In genomic region chr12:114447274-114447716, GRCh38 we compare ENCODE assay signal across 28 cellular contexts. TPM values are rescaled to one million over a fixed set of nuclear protein-coding genes. Genes with fewer than 3 reads are reported as not detected.
DNase-seq lines count a peak whose midpoint lies in the region; ATAC-seq and TF ChIP-seq lines count a peak whose summit lies in the region.
"Had no signal": no experiment of that assay in that cellular context is flagged by ENCODE, and none has a peak within 500 bp of the region (broad histone marks: within the 10 kb centered on the region; RNA-seq: fewer than 3 reads in every experiment).

No MANE protein-coding gene starts in this region.

- H3K9ac ChIP-seq in SK-N-SH, result no peak overlapping the region
- no peak overlapping the region for H3K9ac ChIP-seq in iPS-15b (ENCODE audit: low read depth, low read length)

- H3K4me3 ChIP-seq in SK-N-SH (ENCODE audit: low read depth in 2 of 2, low read length in 1 of 2), result no peak overlapping the region
- H3K4me3 ChIP-seq in esophagus muscularis mucosa, result peak overlapping the region; percentile 29 to 40 (median 34)
- peak overlapping the region; percentile 0 for H3K4me3 ChIP-seq in iPS-15b (ENCODE audit: low read depth, low read length)
- H3K4me3 ChIP-seq in CD8-positive, alpha-beta memory T cell (ENCODE audit: low read length), result no peak overlapping the region
- H3K4me3 ChIP-seq: adrenal gland had no signal

- peaks cover 0 to 2% of the 10 kb centered on the region in 2 donors for H3K4me1 Mint-ChIP-seq in stimulated activated naive B cell treated with anti-CD40 and anti-IgM and Interleukin-4, amounts not matched to agents 10 μg/mL and 1 μg/mL and 100 μg/mL, for 72 hours
- no peaks in the 10 kb centered on the region for H3K4me1 Mint-ChIP-seq in CD8-positive, alpha-beta memory T cell

- H3K9me3 ChIP-seq in SK-N-SH, result no peaks in the 10 kb centered on the region
- H3K9me3 ChIP-seq in esophagus muscularis mucosa, result no peaks in the 10 kb centered on the region
- H3K9me3 ChIP-seq in iPS-15b (ENCODE audit: control insufficient read depth, insufficient read depth, low read length), result no peaks in the 10 kb centered on the region
- no peaks in the 10 kb centered on the region for H3K9me3 ChIP-seq in CD8-positive, alpha-beta memory T cell (ENCODE audit: low read length)
- H3K9me3 ChIP-seq: adrenal gland, BE2C, gastroesophageal sphincter had no signal

- H3F3A ChIP-seq in SK-N-SH (replicated peaks; ENCODE audit: insufficient read depth), result no peaks in the 10 kb centered on the region

- no peak for DNase-seq in SK-N-SH
- no peak for DNase-seq in esophagus muscularis mucosa (ENCODE audit: extremely low spot score)
- DNase-seq in stimulated activated naive B cell treated with anti-CD40 and anti-IgM and Interleukin-4, amounts not matched to agents 10 μg/mL and 1 μg/mL and 100 μg/mL, for 72 hours, result no peak
- no peak for DNase-seq in NCI-H2171 (lab: John Stamatoyannopoulos, UW)
- DNase-seq in CD8-positive, alpha-beta memory T cell, result no peak
- DNase-seq: activated T-cell treated with anti-CD3 and anti-CD28 coated beads, Interleukin-2, amount 50 U/mL, for 24 hours; adrenal gland; BE2C; brain microvascular endothelial cell; mesenchymal stem cell; NCI-H1105; NCI-H2081 treated with DMSO at 0.1 percent for 48 hours; NCI-H510A; small intestine; stimulated activated CD4-positive, alpha-beta T cell treated with anti-CD3 and anti-CD28 coated beads, Interleukin-1b, Interleukin-23, amount 100 ng/mL, for 48 hours; substantia nigra; T-helper 1 cell had no signal

- H4K20me1 ChIP-seq in SK-N-SH (ENCODE audit: insufficient read depth), result no peaks in the 10 kb centered on the region

- no peak for TF ChIP-seq EP300 in SK-N-SH (IDR thresholded peaks at IDR 0.05; ENCODE audit: borderline replicate concordance in 1 of 2, low read depth in 1 of 2, low read length in 1 of 2)
- TF ChIP-seq EP300 in esophagus muscularis mucosa (IDR thresholded peaks at IDR 0.05), result no peak

- TF ChIP-seq CTCF in SK-N-SH (IDR thresholded peaks at IDR 0.05) (no peak), esophagus muscularis mucosa (IDR thresholded peaks at IDR 0.05) (no peak)

- POLR2A ChIA-PET in SK-N-SH (lab: Yijun Ruan, JAX), result no interaction called here
- POLR2A ChIA-PET in CD8-positive, alpha-beta memory T cell (lab: Charles Lee), result no interaction called here

- TF ChIP-seq POLR2A in esophagus muscularis mucosa (IDR thresholded peaks at IDR 0.05; ENCODE audit: low read depth), result no peak

- H2AFZ ChIP-seq in SK-N-SH (ENCODE audit: low read depth), result no peak overlapping the region

- WGBS in SK-N-SH (ENCODE audit: low lambda C conversion rate), result 6% methylated on average over 5 of the region's 37 CpGs
- WGBS in esophagus muscularis mucosa, result 18% methylated on average over 12 of the region's 37 CpGs

- H3K27me3 Mint-ChIP-seq in stimulated activated naive B cell treated with anti-CD40 and anti-IgM and Interleukin-4, amounts not matched to agents 10 μg/mL and 1 μg/mL and 100 μg/mL, for 72 hours, result peaks cover 75 to 96% of the 10 kb centered on the region in 2 donors
- peaks cover 57 to 85% of the 10 kb centered on the region in 2 donors for H3K27me3 Mint-ChIP-seq in CD8-positive, alpha-beta memory T cell

- no peaks in the 10 kb centered on the region for H3K36me3 Mint-ChIP-seq in stimulated activated naive B cell treated with anti-CD40 and anti-IgM and Interleukin-4, amounts not matched to agents 10 μg/mL and 1 μg/mL and 100 μg/mL, for 72 hours
- H3K36me3 Mint-ChIP-seq in CD8-positive, alpha-beta memory T cell, result no peaks in the 10 kb centered on the region
- H3K36me3 Mint-ChIP-seq: IgD-negative memory B cell had no signal

- no peak for TF ChIP-seq RAD21 in SK-N-SH (IDR thresholded peaks at IDR 0.05; ENCODE audit: low read length)

- H3K27ac Mint-ChIP-seq in stimulated activated naive B cell treated with anti-CD40 and anti-IgM and Interleukin-4, amounts not matched to agents 10 μg/mL and 1 μg/mL and 100 μg/mL, for 72 hours, result peak overlapping the region; percentile 27
- H3K27ac Mint-ChIP-seq in CD8-positive, alpha-beta memory T cell, result no peak overlapping the region
- H3K27ac Mint-ChIP-seq: activated T-cell treated with anti-CD3 and anti-CD28 coated beads, Interleukin-2, amount 50 U/mL, for 24 hours; IgD-negative memory B cell had no signal

- no peaks in the 10 kb centered on the region for H3K9me3 Mint-ChIP-seq in stimulated activated naive B cell treated with anti-CD40 and anti-IgM and Interleukin-4, amounts not matched to agents 10 μg/mL and 1 μg/mL and 100 μg/mL, for 72 hours
- H3K9me3 Mint-ChIP-seq in CD8-positive, alpha-beta memory T cell, result peaks cover 0 to 9% (median 3%) of the 10 kb centered on the region in 5 donors
- H3K9me3 Mint-ChIP-seq: activated T-cell treated with anti-CD3 and anti-CD28 coated beads, Interleukin-2, amount 50 U/mL, for 24 hours had no signal

- H3K79me2 ChIP-seq in SK-N-SH (ENCODE audit: insufficient read depth), result no peaks in the 10 kb centered on the region

- H3K4me2 ChIP-seq in SK-N-SH, result no peak overlapping the region

- H3K4me1 ChIP-seq in SK-N-SH (ENCODE audit: control insufficient read depth in 1 of 2, insufficient read depth in 2 of 2, low read depth in 1 of 2, low read length in 1 of 2), result no peaks in the 10 kb centered on the region
- H3K4me1 ChIP-seq in esophagus muscularis mucosa, result peaks cover 0 to 22% (median 19%) of the 10 kb centered on the region in 4 donors
- peaks cover 22% of the 10 kb centered on the region for H3K4me1 ChIP-seq in iPS-15b (ENCODE audit: control insufficient read depth, insufficient read depth, low read length)
- H3K4me1 ChIP-seq in CD8-positive, alpha-beta memory T cell (ENCODE audit: insufficient read depth, low read length), result no peaks in the 10 kb centered on the region
- H3K4me1 ChIP-seq: adrenal gland, BE2C had no signal

- no peak overlapping the region for H3K27ac ChIP-seq in SK-N-SH (ENCODE audit: low read depth in 2 of 2, low read length in 1 of 2)
- peak overlapping the region in 1 of 4 donors; percentile 15 for H3K27ac ChIP-seq in esophagus muscularis mucosa (replicated peaks in 1 of 4)
- H3K27ac ChIP-seq in CD8-positive, alpha-beta memory T cell (ENCODE audit: low read depth, low read length), result no peak overlapping the region
- H3K27ac ChIP-seq: adrenal gland, brain microvascular endothelial cell had no signal

- H3K9me2 ChIP-seq in SK-N-SH, result no peaks in the 10 kb centered on the region

- CTCF ChIA-PET in SK-N-SH (lab: Yijun Ruan, JAX), result interaction anchor here (0.6 to 0.7 kb wide), 2 partner anchors 66 to 467 kb away, joined by 3 read pairs; no protein-coding TSS in a partner anchor
- CTCF ChIA-PET in CD8-positive, alpha-beta memory T cell (lab: Charles Lee), result no interaction called here

- H3K4me3 Mint-ChIP-seq in stimulated activated naive B cell treated with anti-CD40 and anti-IgM and Interleukin-4, amounts not matched to agents 10 μg/mL and 1 μg/mL and 100 μg/mL, for 72 hours, result no peak overlapping the region
- H3K4me3 Mint-ChIP-seq in CD8-positive, alpha-beta memory T cell, result no peak overlapping the region
- H3K4me3 Mint-ChIP-seq: activated T-cell treated with anti-CD3 and anti-CD28 coated beads, Interleukin-2, amount 50 U/mL, for 24 hours; IgD-negative memory B cell had no signal

- H3K27me3 ChIP-seq in SK-N-SH (ENCODE audit: insufficient read depth) (peaks cover 55% of the 10 kb centered on the region), esophagus muscularis mucosa (peaks cover 0 to 78% (median 12%) of the 10 kb centered on the region in 4 donors), iPS-15b (ENCODE audit: control insufficient read depth, insufficient read depth, low read length) (peaks cover 100% of the 10 kb centered on the region)
- H3K27me3 ChIP-seq in CD8-positive, alpha-beta memory T cell (ENCODE audit: insufficient read depth, low read length, poor library complexity, severe bottlenecking), result peaks cover 12% of the 10 kb centered on the region

- intact Hi-C loops in esophagus muscularis mucosa (cut with DNase I), result no loop called here

- no peaks in the 10 kb centered on the region for H3K36me3 ChIP-seq in SK-N-SH (replicated peaks in 1 of 2; ENCODE audit: control insufficient read depth in 1 of 2, insufficient read depth in 2 of 2, low read length in 1 of 2)
- no peaks in the 10 kb centered on the region for H3K36me3 ChIP-seq in esophagus muscularis mucosa
- no peaks in the 10 kb centered on the region for H3K36me3 ChIP-seq in iPS-15b (ENCODE audit: control insufficient read depth, insufficient read depth, low read length)
- no peaks in the 10 kb centered on the region for H3K36me3 ChIP-seq in CD8-positive, alpha-beta memory T cell (ENCODE audit: insufficient read depth, low read length)
- H3K36me3 ChIP-seq: adrenal gland, BE2C, brain microvascular endothelial cell, gastroesophageal sphincter had no signal

- ATAC-seq in SK-N-SH treated with all-trans-retinoic acid at 6 μM for 48 hours (peak; percentile 32; the same call in 2 of the 3 replicates), GM19351 (IDR thresholded peaks at IDR 0.05; ENCODE audit: unreplicated experiment) (no peak)
- no peak for ATAC-seq in stimulated activated naive B cell treated with anti-CD40 and anti-IgM and Interleukin-4, amounts not matched to agents 10 μg/mL and 1 μg/mL and 100 μg/mL, for 72 hours (replicated peaks)
- ATAC-seq: gastroesophageal sphincter, HCT116, Panc1 had no signal

TF ChIP-seq in SK-N-SH treated with all-trans-retinoic acid at 6 μM for 48 hours, 23 proteins besides CTCF, POLR2A, EP300 and RAD21 (continues in another document):
- TF ChIP-seq PPARA (CRISPR knock-in tag; IDR thresholded peaks at IDR 0.05; ENCODE audit: borderline replicate concordance), result no peak

TF ChIP-seq in SK-N-SH, 30 proteins besides CTCF, POLR2A, EP300 and RAD21:
- TF ChIP-seq SIN3A (IDR thresholded peaks at IDR 0.05; ENCODE audit: borderline replicate concordance, low read depth, low read length), result no peak

RNA-seq across cellular contexts. Expression of gene TBX5, which starts 41.4 kb away (rescaled TPM):
- not detected in 2 replicates for polyA plus RNA-seq in SK-N-SH (2012; rRNA removed)
- polyA plus RNA-seq in SK-N-SH (2012; cell fraction: cytosol; rRNA removed), result not detected in 2 replicates
- polyA plus RNA-seq in SK-N-SH (2012; cell fraction: nucleus; rRNA removed), result not detected in 2 replicates
- 10 to 100 TPM; 20.4 to 34.5 (median 26.2) TPM for total RNA-seq in esophagus muscularis mucosa
- not detected for total RNA-seq in CD8-positive, alpha-beta memory T cell
- polyA plus RNA-seq in CD8-positive, alpha-beta memory T cell, result not detected
- total RNA-seq: activated CD8-positive, alpha-beta memory T cell treated with anti-CD3 and anti-CD28 coated beads for 36 hours; kidney epithelial cell; myocyte; omental fat pad had no signal
- polyA plus RNA-seq: IgD-negative memory B cell, small intestine had no signal

Comparison
In these comparisons a context has a peak if more than half of its experiments do, and no peak if none do; other contexts are left out.
1. H3K4me3 ChIP-seq: peak in esophagus muscularis mucosa (4 of 4) and iPS-15b (single experiment); none in SK-N-SH (0 of 2) and CD8-positive, alpha-beta memory T cell (single experiment).
2. RNA of gene TBX5, which starts 41.4 kb away (total RNA-seq): 20.4 to 34.5 TPM in esophagus muscularis mucosa; not detected in CD8-positive, alpha-beta memory T cell; every median in the first group is over 10 times any median in the second.